In the genomic region with DNA sequence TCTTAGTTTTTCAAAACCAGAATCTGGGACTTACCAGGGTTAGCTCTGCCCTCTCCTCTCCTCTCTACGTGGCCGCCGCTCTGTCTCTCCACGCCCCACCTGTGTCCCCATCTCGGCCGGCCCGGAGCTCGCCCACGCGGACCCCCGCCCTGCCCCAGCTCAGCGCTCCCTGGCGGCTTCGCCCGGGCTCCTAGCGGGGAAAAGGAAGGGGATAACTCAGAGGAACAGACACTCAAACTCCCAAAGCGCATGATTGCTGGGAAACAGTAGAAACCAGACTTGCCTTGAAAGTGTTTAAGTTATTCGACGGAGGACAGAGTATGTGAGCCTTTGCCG, we compare ENCODE assay signal across 8 cellular contexts. TPM values are rescaled to one million over a fixed set of nuclear protein-coding genes. Genes with fewer than 3 reads are reported as not detected.
DNase-seq lines count a peak whose midpoint lies in the region; ATAC-seq and TF ChIP-seq lines count a peak whose summit lies in the region.

No MANE protein-coding gene starts in this region.

- H3K27ac Mint-ChIP-seq in CD8-positive, alpha-beta T cell: no peak overlapping the region
- peak overlapping the region; percentile 80 to 91 (median 86) for H3K27ac Mint-ChIP-seq in IgD-negative memory B cell
- H3K27ac Mint-ChIP-seq in chondrocyte (ENCODE audit: unreplicated experiment): no peak overlapping the region
- no peak overlapping the region for H3K27ac Mint-ChIP-seq in neural progenitor cell

- no peak for TF ChIP-seq CTCF in CD8-positive, alpha-beta T cell (IDR thresholded peaks at IDR 0.05)
- peak; percentile 12 for TF ChIP-seq CTCF in chondrocyte (IDR thresholded peaks at IDR 0.05)
- peak; percentile 20 for TF ChIP-seq CTCF in neural progenitor cell (IDR thresholded peaks at IDR 0.05)

- peaks cover 53% of the 10 kb centered on the region for H3F3A ChIP-seq in neural progenitor cell (ENCODE audit: low read depth)

- no peaks in the 10 kb centered on the region for H3K36me3 Mint-ChIP-seq in CD8-positive, alpha-beta T cell
- H3K36me3 Mint-ChIP-seq in IgD-negative memory B cell (peaks cover 2% of the 10 kb centered on the region), chondrocyte (ENCODE audit: low read depth) (peaks cover 5% of the 10 kb centered on the region), neural progenitor cell (no peaks in the 10 kb centered on the region)

- CTCF ChIA-PET in CD8-positive, alpha-beta T cell (lab: Charles Lee): interaction anchor here (0.9 to 1.1 kb wide), 2 partner anchors 16 to 44 kb away, joined by 3 to 4 read pairs; no protein-coding TSS in a partner anchor

- DNase-seq in CD8-positive, alpha-beta T cell: no peak
- DNase-seq in chondrocyte (ENCODE audit: low spot score) (no peak), neural progenitor cell (ENCODE audit: low spot score) (peak; percentile 48), activated gamma-delta T cell (lab: John Stamatoyannopoulos, UW) (no peak), aorta (no peak), NCI-H748 treated with DMSO at 0.1 percent for 48 hours (lab: John Stamatoyannopoulos, UW) (no peak)

- H3K9ac ChIP-seq in neural progenitor cell: no peak overlapping the region

- WGBS in aorta, 2 donors: 3 to 7% methylated on average over 20 of the region's 20 CpGs

- no peaks in the 10 kb centered on the region for H3K9me3 ChIP-seq in CD8-positive, alpha-beta T cell (ENCODE audit: low read length)
- no peaks in the 10 kb centered on the region for H3K9me3 ChIP-seq in neural progenitor cell (ENCODE audit: low read depth)
- no peaks in the 10 kb centered on the region for H3K9me3 ChIP-seq in aorta (ENCODE audit: control insufficient read depth, low read length)

- H3K36me3 ChIP-seq in CD8-positive, alpha-beta T cell (ENCODE audit: insufficient read depth, low read length): no peaks in the 10 kb centered on the region
- H3K36me3 ChIP-seq in neural progenitor cell: no peaks in the 10 kb centered on the region
- H3K36me3 ChIP-seq in aorta (ENCODE audit: control insufficient read depth in 1 of 2, insufficient read depth in 2 of 2, low read length in 1 of 2): no peaks in the 10 kb centered on the region

- H2AFZ ChIP-seq in neural progenitor cell (replicated peaks): no peak overlapping the region

- peaks cover 55% of the 10 kb centered on the region for H3K4me1 Mint-ChIP-seq in CD8-positive, alpha-beta T cell (ENCODE audit: low read depth)
- H3K4me1 Mint-ChIP-seq in IgD-negative memory B cell (peaks cover 31 to 49% (median 33%) of the 10 kb centered on the region in 3 donors), chondrocyte (ENCODE audit: low read depth) (peaks cover 41% of the 10 kb centered on the region), neural progenitor cell (peaks cover 40% of the 10 kb centered on the region)

- H4K20me1 ChIP-seq in neural progenitor cell (ENCODE audit: low read depth): peaks cover 90% of the 10 kb centered on the region

- H3K4me2 ChIP-seq in neural progenitor cell: peak overlapping the region; percentile 71

- peaks cover 71% of the 10 kb centered on the region for H3K4me1 ChIP-seq in CD8-positive, alpha-beta T cell (ENCODE audit: insufficient read depth, low read length)
- H3K4me1 ChIP-seq in neural progenitor cell: peaks cover 27% of the 10 kb centered on the region
- H3K4me1 ChIP-seq in aorta (ENCODE audit: control insufficient read depth in 1 of 2, insufficient read depth in 2 of 2, low read length in 2 of 2): no peaks in the 10 kb centered on the region

- no peak overlapping the region for H3K4me3 ChIP-seq in CD8-positive, alpha-beta T cell (ENCODE audit: low read depth, low read length)
- no peak overlapping the region for H3K4me3 ChIP-seq in neural progenitor cell
- no peak overlapping the region for H3K4me3 ChIP-seq in aorta (ENCODE audit: low read length in 2 of 2)

- peaks cover 66% of the 10 kb centered on the region for H3K27me3 Mint-ChIP-seq in CD8-positive, alpha-beta T cell (ENCODE audit: low read depth)
- peaks cover 65% of the 10 kb centered on the region for H3K27me3 Mint-ChIP-seq in IgD-negative memory B cell
- peaks cover 70% of the 10 kb centered on the region for H3K27me3 Mint-ChIP-seq in chondrocyte (ENCODE audit: low read depth)
- peaks cover 82% of the 10 kb centered on the region for H3K27me3 Mint-ChIP-seq in neural progenitor cell (ENCODE audit: insufficient read depth, low read depth)

- POLR2A ChIA-PET in CD8-positive, alpha-beta T cell (lab: Charles Lee): no interaction called here

- peak overlapping the region; percentile 67 for H3K4me3 Mint-ChIP-seq in CD8-positive, alpha-beta T cell
- peak overlapping the region; percentile 26 to 93 (median 76) for H3K4me3 Mint-ChIP-seq in IgD-negative memory B cell
- H3K4me3 Mint-ChIP-seq in chondrocyte (ENCODE audit: unreplicated experiment): peak overlapping the region; percentile 56
- H3K4me3 Mint-ChIP-seq in neural progenitor cell: peak overlapping the region; percentile 73

- no peaks in the 10 kb centered on the region for H3K79me2 ChIP-seq in neural progenitor cell (ENCODE audit: low read depth)

- H3K27me3 ChIP-seq in CD8-positive, alpha-beta T cell (ENCODE audit: insufficient read depth, low read length): peaks cover 82% of the 10 kb centered on the region
- H3K27me3 ChIP-seq in neural progenitor cell: peaks cover 100% of the 10 kb centered on the region
- no peaks in the 10 kb centered on the region for H3K27me3 ChIP-seq in aorta (ENCODE audit: control insufficient read depth in 1 of 2, insufficient read depth in 2 of 2, low read length in 1 of 2)

- H3K9me3 Mint-ChIP-seq in CD8-positive, alpha-beta T cell: no peaks in the 10 kb centered on the region
- peaks cover 0 to 6% (median 0%) of the 10 kb centered on the region in 3 donors for H3K9me3 Mint-ChIP-seq in IgD-negative memory B cell
- no peaks in the 10 kb centered on the region for H3K9me3 Mint-ChIP-seq in chondrocyte (ENCODE audit: low read depth)
- H3K9me3 Mint-ChIP-seq in neural progenitor cell: no peaks in the 10 kb centered on the region

- no peak for ATAC-seq in CD8-positive, alpha-beta T cell
- ATAC-seq in aorta (ENCODE audit: low FRiP score): no peak
- no peak for ATAC-seq in HG02884 (IDR thresholded peaks at IDR 0.05; ENCODE audit: unreplicated experiment)

- intact Hi-C loops in CD8-positive, alpha-beta T cell (cut with DNase I, micrococcal nuclease): no loop called here
- intact Hi-C loops in aorta (cut with DNase I): no loop called here

- H3K27ac ChIP-seq in CD8-positive, alpha-beta T cell (ENCODE audit: low read depth, low read length): no peak overlapping the region
- H3K27ac ChIP-seq in neural progenitor cell (no peak overlapping the region), aorta (ENCODE audit: low read depth in 1 of 2, low read length in 2 of 2) (no peak overlapping the region)

RNA-seq across cellular contexts. Expression of a gene that starts 5.4 kb away (rescaled TPM):
- not detected for total RNA-seq in CD8-positive, alpha-beta T cell
- polyA plus RNA-seq in IgD-negative memory B cell: 0.89 TPM
- total RNA-seq in chondrocyte: not detected in 3 replicates
- total RNA-seq in neural progenitor cell (ENCODE audit: low replicate concordance): not detected in 2 replicates
- total RNA-seq in aorta: not detected
- not detected for polyA plus RNA-seq in aorta

RNA-seq across cellular contexts. Expression of a gene that starts 30.7 kb away (rescaled TPM):
- 10 to 100 TPM; 18.0 to 18.1 TPM for total RNA-seq in CD8-positive, alpha-beta T cell
- 107 TPM for polyA plus RNA-seq in IgD-negative memory B cell
- total RNA-seq in chondrocyte: 111 to 120 TPM (median 117 TPM) in 3 replicates
- total RNA-seq in neural progenitor cell (ENCODE audit: low replicate concordance): 77.3 and 99.3 TPM in 2 replicates
- total RNA-seq in aorta: 10 to 100 TPM; 76.0 to 81.0 TPM
- polyA plus RNA-seq in aorta: 100 to 1,000 TPM in 1 of 2 donors, 10 to 100 TPM in 1; 81.0 to 152 TPM

Comparison
In these comparisons a context has a peak if more than half of its experiments do, and no peak if none do; other contexts are left out.
1. H3K27ac Mint-ChIP-seq: peak in IgD-negative memory B cell (3 of 3); none in CD8-positive, alpha-beta T cell (single experiment), chondrocyte (single experiment) and neural progenitor cell (single experiment).
2. Peak in every context shown above with its lines, with median percentiles within 50 percentile points of each other: H3K4me3 Mint-ChIP-seq.